Comparison of ENCODE assay signal across 18 cellular contexts in genomic region chr6:142631517-142632385, GRCh38.
DNase-seq lines count a peak whose midpoint lies in the region; ATAC-seq and TF ChIP-seq lines count a peak whose summit lies in the region.
"Had no signal": no experiment of that assay in that cellular context is flagged by ENCODE, and none has a peak within 500 bp of the region (broad histone marks: within the 10 kb centered on the region; RNA-seq: fewer than 3 reads in every experiment).

No MANE protein-coding gene starts in this region.

- no peak overlapping the region for H3K4me3 Mint-ChIP-seq in MCF 10A (ENCODE audit: unreplicated experiment)
- H3K4me3 Mint-ChIP-seq in activated T-cell treated with anti-CD3 and anti-CD28 coated beads, Interleukin-2, amount 50 U/mL, for 72 hours = no peak overlapping the region

- H4K20me1 ChIP-seq in mammary epithelial cell (ENCODE audit: insufficient read depth, low read length) = no peaks in the 10 kb centered on the region

- no peaks in the 10 kb centered on the region for H3K79me2 ChIP-seq in mammary epithelial cell (ENCODE audit: insufficient read depth, low read length)

- no peak overlapping the region for H3K9ac ChIP-seq in mammary epithelial cell (ENCODE audit: insufficient read depth, low read length)

- WGBS in mammary epithelial cell (ENCODE audit: low coverage, missing lambda C conversion rate) = 50% methylated on average over 2 of the region's 2 CpGs

- no peak overlapping the region for H3K4me3 ChIP-seq in mammary epithelial cell (replicated peaks in 1 of 3; ENCODE audit: insufficient read depth in 1 of 3, low read depth in 2 of 3, low read length in 3 of 3)
- H3K4me3 ChIP-seq: A549 had no signal

- H3K27ac Mint-ChIP-seq in MCF 10A (ENCODE audit: low read depth, unreplicated experiment) = no peak overlapping the region
- H3K27ac Mint-ChIP-seq in activated T-cell treated with anti-CD3 and anti-CD28 coated beads, Interleukin-2, amount 50 U/mL, for 72 hours = no peak overlapping the region

- H2AFZ ChIP-seq in mammary epithelial cell (ENCODE audit: low read depth, low read length) = no peak overlapping the region

- no peaks in the 10 kb centered on the region for H3K9me3 Mint-ChIP-seq in MCF 10A (ENCODE audit: unreplicated experiment)
- H3K9me3 Mint-ChIP-seq in activated T-cell treated with anti-CD3 and anti-CD28 coated beads, Interleukin-2, amount 50 U/mL, for 72 hours = no peaks in the 10 kb centered on the region

- peak; percentile 10 for DNase-seq in mammary epithelial cell
- no peak for DNase-seq in MCF 10A (ENCODE audit: unreplicated experiment)
- DNase-seq in NCI-H226 = peak; percentile 35
- peak; percentile 12 for DNase-seq in amniotic epithelial cell (ENCODE audit: low read depth)
- DNase-seq in D341Med (ENCODE audit: low spot score) = no peak
- no peak for DNase-seq in activated T-cell treated with anti-CD3 and anti-CD28 coated beads, Interleukin-2, amount 50 U/mL, for 72 hours
- no peak for DNase-seq in stimulated activated CD4-positive, alpha-beta T cell treated with anti-CD3 and anti-CD28 coated beads, Interleukin-4, amount 100 ng/mL, for 24 hours
- DNase-seq: H7, MV-4-11, NCI-H1417 treated with DMSO at 0.1 percent for 48 hours, NCI-H2081 treated with DMSO at 0.1 percent for 48 hours, NCI-H2227 treated with DMSO at 0.1 percent for 48 hours, NCI-H524 treated with DMSO at 0.1 percent for 48 hours had no signal

- no peaks in the 10 kb centered on the region for H3K36me3 Mint-ChIP-seq in MCF 10A (ENCODE audit: insufficient read depth, unreplicated experiment)
- peaks cover 0 to 1% of the 10 kb centered on the region in 2 donors for H3K36me3 Mint-ChIP-seq in activated T-cell treated with anti-CD3 and anti-CD28 coated beads, Interleukin-2, amount 50 U/mL, for 72 hours (ENCODE audit: insufficient read depth in 2 of 2)

- H3K4me1 Mint-ChIP-seq in MCF 10A (ENCODE audit: insufficient read depth, unreplicated experiment) = peaks cover 7% of the 10 kb centered on the region
- H3K4me1 Mint-ChIP-seq in activated T-cell treated with anti-CD3 and anti-CD28 coated beads, Interleukin-2, amount 50 U/mL, for 72 hours (ENCODE audit: low read depth) = peaks cover 20% of the 10 kb centered on the region

- H3K36me3 ChIP-seq in mammary epithelial cell (ENCODE audit: insufficient read depth, low read length) = no peaks in the 10 kb centered on the region

- in situ Hi-C loops in mammary epithelial cell (cut with MboI; ENCODE audit: low sequenced_read_pairs in 2 of 2) = no loop called here

- no peaks in the 10 kb centered on the region for H3K27me3 ChIP-seq in mammary epithelial cell (ENCODE audit: insufficient read depth, low read length)

- no peaks in the 10 kb centered on the region for H3K27me3 Mint-ChIP-seq in MCF 10A (ENCODE audit: insufficient read depth, unreplicated experiment)
- H3K27me3 Mint-ChIP-seq in activated T-cell treated with anti-CD3 and anti-CD28 coated beads, Interleukin-2, amount 50 U/mL, for 72 hours (ENCODE audit: low read depth) = no peaks in the 10 kb centered on the region

- H3K4me1 ChIP-seq in mammary epithelial cell (ENCODE audit: insufficient read depth, low read length) = no peaks in the 10 kb centered on the region
- H3K4me1 ChIP-seq: A549 had no signal

- ATAC-seq in HG03342 (IDR thresholded peaks at IDR 0.05; ENCODE audit: unreplicated experiment) = no peak
- no peak for ATAC-seq in activated T-cell treated with anti-CD3 and anti-CD28 coated beads, Interleukin-2, amount 50 U/mL, for 72 hours (replicated peaks in 1 of 2)
- ATAC-seq: A549, Panc1, Right ventricle myocardium inferior had no signal

- H3K9me3 ChIP-seq in mammary epithelial cell (replicated peaks; ENCODE audit: insufficient read depth, low read length) = no peaks in the 10 kb centered on the region
- H3K9me3 ChIP-seq: A549 had no signal

- dilution Hi-C loops in mammary epithelial cell (cut with HindIII; ENCODE audit: low sequenced_read_pairs) = no loop called here

- POLR2A ChIA-PET in MCF 10A (lab: Yijun Ruan, JAX) = no interaction called here

- no peak overlapping the region for H3K4me2 ChIP-seq in mammary epithelial cell (ENCODE audit: insufficient read depth, low read depth, low read length)
- H3K4me2 ChIP-seq: A549 had no signal

- TF ChIP-seq CTCF in mammary epithelial cell (conservative IDR thresholded peaks at IDR 0.05 in 1 of 2, IDR thresholded peaks at IDR 0.05 in 1 of 2; ENCODE audit: extremely low read depth in 1 of 2, insufficient read depth in 1 of 2, low read depth in 1 of 2, low read length in 2 of 2) (no peak), MCF 10A (IDR thresholded peaks at IDR 0.05; ENCODE audit: unreplicated experiment) (no peak)

- intact Hi-C loops in mammary epithelial cell (cut with micrococcal nuclease) (no loop called here), MCF 10A (cut with micrococcal nuclease) (no loop called here)

- CTCF ChIA-PET in mammary epithelial cell (lab: Charles Lee; ENCODE audit: low non-redundant PET) = interaction anchor here (0.6 kb wide), 1 partner anchor 52 kb away, joined by 3 read pairs; no protein-coding TSS in a partner anchor
- CTCF ChIA-PET in MCF 10A (lab: Yijun Ruan, JAX) = interaction anchor here (0.5 kb wide), 1 partner anchor 85 kb away, joined by 3 read pairs; no protein-coding TSS in a partner anchor

- H3K27ac ChIP-seq in mammary epithelial cell (ENCODE audit: insufficient read depth, low read depth, low read length) = no peak overlapping the region
- H3K27ac ChIP-seq: A549, C4-2B had no signal

- BruUV-seq in mammary epithelial cell (replicated peaks; lab: Mats Ljungman, UMichigan) (no TSS peak), MCF 10A (replicated peaks; lab: Mats Ljungman, UMichigan) (no TSS peak)

Comparison
In these comparisons a context has a peak if more than half of its experiments do, and no peak if none do; other contexts are left out.
1. DNase-seq: peak in mammary epithelial cell (single experiment), NCI-H226 (single experiment) and amniotic epithelial cell (single experiment); none in MCF 10A (single experiment), D341Med (single experiment), activated T-cell treated with anti-CD3 and anti-CD28 coated beads, Interleukin-2, amount 50 U/mL, for 72 hours (0 of 2) and stimulated activated CD4-positive, alpha-beta T cell treated with anti-CD3 and anti-CD28 coated beads, Interleukin-4, amount 100 ng/mL, for 24 hours (single experiment).